9 cellular contexts compared by ENCODE assay signal in the genomic region with DNA sequence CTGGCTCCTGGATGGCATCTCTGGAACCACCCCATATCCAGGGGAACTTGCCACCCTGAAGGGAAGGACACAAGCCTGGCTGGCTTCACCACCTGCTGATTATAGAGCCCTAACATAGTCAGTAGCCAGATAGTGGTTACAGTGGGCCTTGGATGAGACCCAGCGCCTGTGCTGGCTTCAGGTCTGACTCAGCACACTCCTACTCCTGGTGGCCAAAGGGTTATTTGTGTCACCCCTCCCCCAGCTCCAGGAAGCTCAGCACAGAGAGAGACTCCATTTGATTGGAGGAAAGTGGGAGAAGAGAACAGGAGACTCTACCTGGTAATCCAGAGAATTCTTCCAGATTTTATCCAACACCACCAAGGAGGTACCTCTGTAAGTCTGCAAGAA. TPM values are rescaled to one million over a fixed set of nuclear protein-coding genes. Genes with fewer than 3 reads are reported as not detected.
DNase-seq lines count a peak whose midpoint lies in the region; ATAC-seq, FAIRE-seq and TF ChIP-seq lines count a peak whose summit lies in the region.
"Had no signal": no experiment of that assay in that cellular context is flagged by ENCODE, and none has a peak within 500 bp of the region (broad histone marks: within the 10 kb centered on the region; RNA-seq: fewer than 3 reads in every experiment).

No MANE protein-coding gene starts in this region.

- H3K36me3 Mint-ChIP-seq in naive thymus-derived CD8-positive, alpha-beta T cell: peaks cover 21 to 36% (median 31%) of the 10 kb centered on the region in 3 donors

- peak; percentile 74 for ATAC-seq in GM21515 (IDR thresholded peaks at IDR 0.05; ENCODE audit: unreplicated experiment)
- ATAC-seq in naive thymus-derived CD8-positive, alpha-beta T cell: no peak

- no peaks in the 10 kb centered on the region for H3K27me3 Mint-ChIP-seq in naive thymus-derived CD8-positive, alpha-beta T cell

- DNase-seq in HUDEP-2 (lab: John Stamatoyannopoulos, UW; ENCODE audit: unreplicated experiment in 76 of 76): peak in 68 of 76 experiments; percentile 17 to 90 (median 60)
- DNase-seq in fibroblast of pulmonary artery (ENCODE audit: low read depth): peak; percentile 64
- no peak for DNase-seq in urothelium cell line (ENCODE audit: low spot score)
- DNase-seq in naive thymus-derived CD8-positive, alpha-beta T cell: no peak
- DNase-seq in superior temporal gyrus (ENCODE audit: extremely low spot score): no peak
- DNase-seq in NCI-H524 treated with DMSO at 0.1 percent for 48 hours (lab: John Stamatoyannopoulos, UW): no peak
- DNase-seq: GF-D8 had no signal

- TF ChIP-seq CTCF in C4-2B (conservative IDR thresholded peaks at IDR 0.05) (no peak), fibroblast of pulmonary artery (IDR thresholded peaks at IDR 0.05; ENCODE audit: low read length, missing control alignments) (peak; percentile 1)

- no peak for FAIRE-seq in urothelium cell line (lab: Jason Lieb, UNC)

- no peak overlapping the region for H3K4me3 Mint-ChIP-seq in naive thymus-derived CD8-positive, alpha-beta T cell

- H3K9me3 Mint-ChIP-seq in naive thymus-derived CD8-positive, alpha-beta T cell: peaks cover 8 to 33% (median 30%) of the 10 kb centered on the region in 9 donors

- H3K27ac ChIP-seq in C4-2B: peak overlapping the region; percentile 78

- H3K4me3 ChIP-seq in fibroblast of pulmonary artery (replicated peaks; ENCODE audit: low read depth, low read length): no peak overlapping the region

- peak overlapping the region in 1 of 10 donors; percentile 12 for H3K27ac Mint-ChIP-seq in naive thymus-derived CD8-positive, alpha-beta T cell

- POLR2A ChIA-PET in naive thymus-derived CD8-positive, alpha-beta T cell (lab: Charles Lee): interaction anchor here (1.6 kb wide), 1 partner anchor 12 kb away, joined by 6 read pairs; the partner anchor contains the start of gene SNX14

- H3K4me1 Mint-ChIP-seq in naive thymus-derived CD8-positive, alpha-beta T cell: peaks cover 23 to 51% (median 43%) of the 10 kb centered on the region in 4 donors

RNA-seq across cellular contexts. Expression of gene SNX14, which starts 12.8 kb away (rescaled TPM):
- 10 to 100 TPM; 82.1 to 84.1 TPM for total RNA-seq in naive thymus-derived CD8-positive, alpha-beta T cell
- 10 to 100 TPM; 40.9 to 54.6 (median 45.7) TPM for polyA plus RNA-seq in naive thymus-derived CD8-positive, alpha-beta T cell

Comparison
In these comparisons a context has a peak if more than half of its experiments do, and no peak if none do; other contexts are left out.
1. DNase-seq: peak in HUDEP-2 (68 of 76) and fibroblast of pulmonary artery (single experiment); none in urothelium cell line (single experiment), naive thymus-derived CD8-positive, alpha-beta T cell (0 of 10), superior temporal gyrus (single experiment) and NCI-H524 treated with DMSO at 0.1 percent for 48 hours (single experiment).